ENCODE assay signal across 18 cellular contexts in genomic region chr2:160562730-160563129, GRCh38.
A peak's percentile ranks its signal among the peaks of the same experiment; 100 is the strongest.
DNase-seq lines count a peak whose midpoint lies in the region; ATAC-seq and TF ChIP-seq lines count a peak whose summit lies in the region.
"Had no signal": no experiment of that assay in that cellular context is flagged by ENCODE, and none has a peak within 500 bp of the region (broad histone marks: within the 10 kb centered on the region; RNA-seq: fewer than 3 reads in every experiment).

No MANE protein-coding gene starts in this region.

- H2BK20ac ChIP-seq in IMR-90 (ENCODE audit: low read depth, low read length): no peak overlapping the region

- no peak overlapping the region for H4K5ac ChIP-seq in IMR-90 (ENCODE audit: low read depth, low read length)

- no peak for TF ChIP-seq RAD21 in IMR-90 (IDR thresholded peaks at IDR 0.05; ENCODE audit: low read length)

- H3K4me3 ChIP-seq in IMR-90 (ENCODE audit: insufficient read depth, low read depth, low read length): no peak overlapping the region
- no peak overlapping the region for H3K4me3 ChIP-seq in Panc1 (ENCODE audit: low read depth in 2 of 2, low read length in 2 of 2)
- H3K4me3 ChIP-seq in parathyroid adenoma (ENCODE audit: low read depth, low read length): no peak overlapping the region

- no peaks in the 10 kb centered on the region for H3K27me3 ChIP-seq in IMR-90 (ENCODE audit: control insufficient read depth, insufficient read depth, low read length)
- no peaks in the 10 kb centered on the region for H3K27me3 ChIP-seq in Panc1 (ENCODE audit: control insufficient read depth, insufficient read depth, low read length)
- no peaks in the 10 kb centered on the region for H3K27me3 ChIP-seq in parathyroid adenoma (ENCODE audit: control insufficient read depth, insufficient read depth, low read length)

- no peaks in the 10 kb centered on the region for H3K9me3 Mint-ChIP-seq in dendritic cell treated with granulocyte-macrophage colony-stimulating factor and Interleukin-4, amounts not matched to agents 40 ng/mL and 50 ng/mL, for 4 days
- H3K9me3 Mint-ChIP-seq in T-helper 2 cell treated with Interferon-gamma antibody and Interleukin-4, amounts not matched to agents 5 μg/mL and 100 μg/mL, for 36 hours: no peaks in the 10 kb centered on the region
- no peaks in the 10 kb centered on the region for H3K9me3 Mint-ChIP-seq in activated T-helper 17 cell treated with anti-CD3 and anti-CD28 coated beads, Interleukin-2, amount 50 U/mL, for 72 hours
- H3K9me3 Mint-ChIP-seq in activated CD8-positive, alpha-beta T cell treated with anti-CD3 and anti-CD28 coated beads for 36 hours: peaks cover 2% of the 10 kb centered on the region
- H3K9me3 Mint-ChIP-seq: CD4-positive, alpha-beta memory T cell had no signal

- no peak overlapping the region for H4K91ac ChIP-seq in IMR-90 (ENCODE audit: insufficient read depth, low read depth, low read length)

- no peak for TF ChIP-seq POLR2A in IMR-90 (IDR thresholded peaks at IDR 0.05; ENCODE audit: low read depth, low read length)

- WGBS in IMR-90 (ENCODE audit: extremely low coverage in 2 of 2, insufficient read length in 1 of 2), 2 experiments: no CpG with 5 or more reads among the region's 2 CpGs

- ATAC-seq in IMR-90 (ENCODE audit: low read depth) (no peak), Panc1 (no peak)
- ATAC-seq in activated T-helper 17 cell treated with anti-CD3 and anti-CD28 coated beads, Interleukin-2, amount 50 U/mL, for 72 hours (replicated peaks): no peak
- no peak for ATAC-seq in activated CD8-positive, alpha-beta T cell treated with anti-CD3 and anti-CD28 coated beads for 36 hours
- ATAC-seq: HCT116, HepG2 had no signal

- H2BK5ac ChIP-seq in IMR-90 (ENCODE audit: low read depth, low read length, poor library complexity, severe bottlenecking): no peak overlapping the region

- H3K9me3 ChIP-seq in IMR-90 (ENCODE audit: control insufficient read depth, insufficient read depth, low read length) (no peaks in the 10 kb centered on the region), Panc1 (ENCODE audit: control insufficient read depth, insufficient read depth, low read depth, low read length) (no peaks in the 10 kb centered on the region), parathyroid adenoma (ENCODE audit: control insufficient read depth, low read length) (no peaks in the 10 kb centered on the region)

- TF ChIP-seq CTCF in IMR-90 (conservative IDR thresholded peaks at IDR 0.05; ENCODE audit: low read depth, low read length) (no peak), Panc1 (IDR thresholded peaks at IDR 0.05) (no peak), parathyroid adenoma (IDR thresholded peaks at IDR 0.05) (no peak)
- no peak for TF ChIP-seq CTCF in activated CD8-positive, alpha-beta T cell treated with anti-CD3 and anti-CD28 coated beads for 36 hours (IDR thresholded peaks at IDR 0.05)

- CTCF ChIA-PET in IMR-90 (lab: Yijun Ruan, JAX) (interaction anchor here (0.5 to 1.4 kb wide), 2 partner anchors 19 to 429 kb away, joined by 3 read pairs; no protein-coding TSS in a partner anchor), Panc1 (lab: Charles Lee) (no interaction called here)
- CTCF ChIA-PET in activated CD8-positive, alpha-beta T cell treated with anti-CD3 and anti-CD28 coated beads for 36 hours (lab: Charles Lee): interaction anchor here (1.5 kb wide), 1 partner anchor 9 kb away, joined by 4 read pairs; no protein-coding TSS in a partner anchor

- H3K4ac ChIP-seq in IMR-90 (ENCODE audit: low read depth, low read length): no peak overlapping the region

- no peaks in the 10 kb centered on the region for H3K36me3 Mint-ChIP-seq in dendritic cell treated with granulocyte-macrophage colony-stimulating factor and Interleukin-4, amounts not matched to agents 40 ng/mL and 50 ng/mL, for 4 days (ENCODE audit: low read depth)
- H3K36me3 Mint-ChIP-seq in T-helper 2 cell treated with Interferon-gamma antibody and Interleukin-4, amounts not matched to agents 5 μg/mL and 100 μg/mL, for 36 hours (ENCODE audit: low read depth): no peaks in the 10 kb centered on the region
- no peaks in the 10 kb centered on the region for H3K36me3 Mint-ChIP-seq in activated T-helper 17 cell treated with anti-CD3 and anti-CD28 coated beads, Interleukin-2, amount 50 U/mL, for 72 hours (ENCODE audit: low read depth)
- H3K36me3 Mint-ChIP-seq in activated CD8-positive, alpha-beta T cell treated with anti-CD3 and anti-CD28 coated beads for 36 hours (ENCODE audit: low read depth): no peaks in the 10 kb centered on the region
- H3K36me3 Mint-ChIP-seq: CD4-positive, alpha-beta memory T cell had no signal

- H3K56ac ChIP-seq in IMR-90 (ENCODE audit: extremely low read depth, insufficient read depth, low read length): no peak overlapping the region

- no peak overlapping the region for H3K23ac ChIP-seq in IMR-90 (ENCODE audit: low read depth, low read length)

- no peak overlapping the region for H4K8ac ChIP-seq in IMR-90 (ENCODE audit: low read depth in 2 of 2, low read length in 2 of 2)

- H3K4me3 Mint-ChIP-seq in dendritic cell treated with granulocyte-macrophage colony-stimulating factor and Interleukin-4, amounts not matched to agents 40 ng/mL and 50 ng/mL, for 4 days: no peak overlapping the region
- H3K4me3 Mint-ChIP-seq in T-helper 2 cell treated with Interferon-gamma antibody and Interleukin-4, amounts not matched to agents 5 μg/mL and 100 μg/mL, for 36 hours: no peak overlapping the region
- no peak overlapping the region for H3K4me3 Mint-ChIP-seq in activated T-helper 17 cell treated with anti-CD3 and anti-CD28 coated beads, Interleukin-2, amount 50 U/mL, for 72 hours
- H3K4me3 Mint-ChIP-seq in activated CD8-positive, alpha-beta T cell treated with anti-CD3 and anti-CD28 coated beads for 36 hours: no peak overlapping the region
- H3K4me3 Mint-ChIP-seq: CD4-positive, alpha-beta memory T cell had no signal

- H3K27ac ChIP-seq in IMR-90 (ENCODE audit: insufficient read depth, low read length) (no peak overlapping the region), Panc1 (ENCODE audit: low read length) (no peak overlapping the region), parathyroid adenoma (no peak overlapping the region)
- H3K27ac ChIP-seq: C4-2B had no signal

- peak overlapping the region; percentile 48; the same call in 1 of the 2 replicates for H3K18ac ChIP-seq in IMR-90 (ENCODE audit: low read depth, low read length)

- dilution Hi-C loops in IMR-90 (cut with HindIII; ENCODE audit: low sequenced_read_pairs, unreplicated experiment): no loop called here

- H3K79me2 ChIP-seq in parathyroid adenoma: no peaks in the 10 kb centered on the region

- POLR2A ChIA-PET in IMR-90 (lab: Charles Lee; ENCODE audit: unreplicated experiment): no interaction called here
- POLR2A ChIA-PET in Panc1 (lab: Charles Lee): no interaction called here
- POLR2A ChIA-PET in activated CD8-positive, alpha-beta T cell treated with anti-CD3 and anti-CD28 coated beads for 36 hours (lab: Charles Lee): no interaction called here

- H3K4me2 ChIP-seq in IMR-90 (ENCODE audit: low read depth, low read length) (no peak overlapping the region), parathyroid adenoma (ENCODE audit: low read length) (no peak overlapping the region)

- no peak overlapping the region for H2BK15ac ChIP-seq in IMR-90 (ENCODE audit: low read depth, low read length)

- no peaks in the 10 kb centered on the region for H3K27me3 Mint-ChIP-seq in dendritic cell treated with granulocyte-macrophage colony-stimulating factor and Interleukin-4, amounts not matched to agents 40 ng/mL and 50 ng/mL, for 4 days
- no peaks in the 10 kb centered on the region for H3K27me3 Mint-ChIP-seq in T-helper 2 cell treated with Interferon-gamma antibody and Interleukin-4, amounts not matched to agents 5 μg/mL and 100 μg/mL, for 36 hours (ENCODE audit: low read depth)
- no peaks in the 10 kb centered on the region for H3K27me3 Mint-ChIP-seq in activated T-helper 17 cell treated with anti-CD3 and anti-CD28 coated beads, Interleukin-2, amount 50 U/mL, for 72 hours
- H3K27me3 Mint-ChIP-seq in activated CD8-positive, alpha-beta T cell treated with anti-CD3 and anti-CD28 coated beads for 36 hours: no peaks in the 10 kb centered on the region

- no peaks in the 10 kb centered on the region for H3K9me1 ChIP-seq in IMR-90 (ENCODE audit: insufficient read depth, low read length)

- H3K79me1 ChIP-seq in IMR-90 (ENCODE audit: low read depth in 1 of 2, low read length in 2 of 2): no peaks in the 10 kb centered on the region

- no peak overlapping the region for H2BK120ac ChIP-seq in IMR-90 (ENCODE audit: low read depth, low read length)

- intact Hi-C loops in IMR-90 (cut with micrococcal nuclease) (no loop called here), Panc1 (cut with micrococcal nuclease; ENCODE audit: unreplicated experiment) (no loop called here)
- intact Hi-C loops in dendritic cell treated with granulocyte-macrophage colony-stimulating factor and Interleukin-4, amounts not matched to agents 40 ng/mL and 50 ng/mL, for 4 days (cut with micrococcal nuclease): no loop called here
- intact Hi-C loops in activated CD8-positive, alpha-beta T cell treated with anti-CD3 and anti-CD28 coated beads for 36 hours (cut with micrococcal nuclease): no loop called here

- peak overlapping the region; percentile 52 for H3K27ac Mint-ChIP-seq in dendritic cell treated with granulocyte-macrophage colony-stimulating factor and Interleukin-4, amounts not matched to agents 40 ng/mL and 50 ng/mL, for 4 days
- no peak overlapping the region for H3K27ac Mint-ChIP-seq in T-helper 2 cell treated with Interferon-gamma antibody and Interleukin-4, amounts not matched to agents 5 μg/mL and 100 μg/mL, for 36 hours
- no peak overlapping the region for H3K27ac Mint-ChIP-seq in activated T-helper 17 cell treated with anti-CD3 and anti-CD28 coated beads, Interleukin-2, amount 50 U/mL, for 72 hours
- no peak overlapping the region for H3K27ac Mint-ChIP-seq in activated CD8-positive, alpha-beta T cell treated with anti-CD3 and anti-CD28 coated beads for 36 hours
- H3K27ac Mint-ChIP-seq: CD4-positive, alpha-beta memory T cell had no signal

- BruUV-seq in IMR-90 (replicated peaks; lab: Mats Ljungman, UMichigan) (no TSS peak), Panc1 (replicated peaks; lab: Mats Ljungman, UMichigan) (no TSS peak)

- no peaks in the 10 kb centered on the region for H3K36me3 ChIP-seq in IMR-90 (ENCODE audit: control insufficient read depth, insufficient read depth, low read length)
- no peaks in the 10 kb centered on the region for H3K36me3 ChIP-seq in Panc1 (ENCODE audit: control insufficient read depth, insufficient read depth, low read length)
- H3K36me3 ChIP-seq in parathyroid adenoma (ENCODE audit: control insufficient read depth, insufficient read depth, low read length): no peaks in the 10 kb centered on the region

- no peak overlapping the region for H3K14ac ChIP-seq in IMR-90 (replicated peaks; ENCODE audit: low read depth, low read length)

- H3K4me1 Mint-ChIP-seq in dendritic cell treated with granulocyte-macrophage colony-stimulating factor and Interleukin-4, amounts not matched to agents 40 ng/mL and 50 ng/mL, for 4 days (ENCODE audit: low read depth): peaks cover 40% of the 10 kb centered on the region
- H3K4me1 Mint-ChIP-seq in T-helper 2 cell treated with Interferon-gamma antibody and Interleukin-4, amounts not matched to agents 5 μg/mL and 100 μg/mL, for 36 hours (ENCODE audit: low read depth): no peaks in the 10 kb centered on the region
- no peaks in the 10 kb centered on the region for H3K4me1 Mint-ChIP-seq in activated T-helper 17 cell treated with anti-CD3 and anti-CD28 coated beads, Interleukin-2, amount 50 U/mL, for 72 hours
- peaks cover 7% of the 10 kb centered on the region for H3K4me1 Mint-ChIP-seq in activated CD8-positive, alpha-beta T cell treated with anti-CD3 and anti-CD28 coated beads for 36 hours (ENCODE audit: low read depth)

- H3K9ac ChIP-seq in IMR-90 (ENCODE audit: low read depth, low read length): no peak overlapping the region
- H3K9ac ChIP-seq in parathyroid adenoma: no peak overlapping the region

- in situ Hi-C loops in IMR-90 (cut with MboI; ENCODE audit: low sequenced_read_pairs) (no loop called here), Panc1 (cut with HindIII; ENCODE audit: low pct_unique_long_range_greater_than_20kb, low sequenced_read_pairs) (no loop called here)

- H3K4me1 ChIP-seq in IMR-90 (ENCODE audit: control insufficient read depth, insufficient read depth, low read length) (peaks cover 2% of the 10 kb centered on the region; the same call in 1 of the 2 replicates), Panc1 (ENCODE audit: control insufficient read depth, insufficient read depth, low read length) (no peaks in the 10 kb centered on the region; the same call in 1 of the 2 replicates), parathyroid adenoma (peaks cover 21% of the 10 kb centered on the region)

- H4K20me1 ChIP-seq in IMR-90 (ENCODE audit: insufficient read depth, low read length): no peaks in the 10 kb centered on the region

- no peak overlapping the region for H2AK5ac ChIP-seq in IMR-90 (ENCODE audit: low read depth, low read length)

- DNase-seq in IMR-90: no peak
- peak; percentile 64 for DNase-seq in Panc1 (ENCODE audit: low read depth, low spot score)
- DNase-seq in T-helper 2 cell treated with Interferon-gamma antibody and Interleukin-4, amounts not matched to agents 5 μg/mL and 100 μg/mL, for 36 hours (ENCODE audit: low spot score): no peak
- no peak for DNase-seq in stimulated activated CD4-positive, alpha-beta T cell treated with anti-CD3 and anti-CD28 coated beads, Interleukin-2, amount 100 ng/mL, for 48 hours
- no peak for DNase-seq in activated CD8-positive, alpha-beta T cell treated with anti-CD3 and anti-CD28 coated beads for 36 hours
- DNase-seq: AML-193; CD4-positive, alpha-beta memory T cell; DMS153; DMS79; GDM1; GOT3; H7 had no signal

- H2AK9ac ChIP-seq in IMR-90 (replicated peaks; ENCODE audit: low read depth, low read length, poor library complexity): no peak overlapping the region

- no peak overlapping the region for H2AFZ ChIP-seq in IMR-90 (replicated peaks; ENCODE audit: low read length, poor library complexity)
- peak overlapping the region; percentile 42 for H2AFZ ChIP-seq in parathyroid adenoma
